In the genomic region with DNA sequence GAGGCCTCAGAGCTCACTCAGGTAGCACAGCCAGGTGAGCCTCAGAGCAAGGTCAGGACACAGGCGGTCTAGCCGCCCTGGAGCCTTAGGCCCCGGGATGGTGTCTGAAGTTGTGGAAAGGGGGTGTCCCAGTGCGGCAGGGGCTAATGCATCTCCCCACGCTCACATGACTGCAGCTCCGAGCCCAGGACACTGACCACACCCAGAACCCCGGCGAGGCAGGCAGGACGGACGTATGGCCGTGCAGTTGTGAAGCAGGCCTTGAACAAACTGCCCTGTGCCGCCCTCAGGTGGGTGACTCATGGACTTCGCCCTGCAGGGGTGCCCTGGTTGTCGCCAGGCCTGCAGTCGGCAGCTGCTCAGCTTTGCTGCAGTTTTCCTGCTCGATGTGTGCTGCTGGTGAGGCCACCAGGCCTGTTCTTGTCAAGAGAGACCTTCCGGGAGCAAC, we compare ENCODE assay signal across 1 cellular context.
TF ChIP-seq lines count a peak whose summit lies in the region.

No MANE protein-coding gene starts in this region.

TF ChIP-seq in HepG2, 621 proteins besides CTCF, POLR2A, EP300 and RAD21 (continued from another document and continues in another):
- no peak for TF ChIP-seq ZSCAN29 (CRISPR knock-in tag; conservative IDR thresholded peaks at IDR 0.05)
- peak; percentile 54 for TF ChIP-seq FOXA3 (CRISPR knock-in tag; IDR thresholded peaks at IDR 0.05)
- no peak for TF ChIP-seq NR2F2 (IDR thresholded peaks at IDR 0.05; ENCODE audit: borderline replicate concordance, low read depth)
- no peak for TF ChIP-seq IRX3 (CRISPR knock-in tag; IDR thresholded peaks at IDR 0.05; ENCODE audit: borderline replicate concordance, low read depth)
- peak; percentile 69; the same call in 1 of the 2 replicates for TF ChIP-seq ZMYM3 (CRISPR knock-in tag; IDR thresholded peaks at IDR 0.05)
- no peak for TF ChIP-seq ZNF441 (CRISPR knock-in tag; IDR thresholded peaks at IDR 0.05; ENCODE audit: borderline replicate concordance)
- TF ChIP-seq DMAP1 (CRISPR knock-in tag; IDR thresholded peaks at IDR 0.05) = peak; percentile 57; the same call in 1 of the 2 replicates
- TF ChIP-seq AGO1 (IDR thresholded peaks at IDR 0.05; ENCODE audit: low read depth, low read length, poor library complexity, severe bottlenecking) = no peak
- 0 out of 2 replicates have a peak, but pooled peaks have one; percentile 23 for TF ChIP-seq ZSCAN31 (CRISPR knock-in tag; IDR thresholded peaks at IDR 0.05; ENCODE audit: low read depth)
- peak; percentile 66 for TF ChIP-seq ZNF263 (CRISPR knock-in tag; IDR thresholded peaks at IDR 0.05)
- TF ChIP-seq ARHGAP35 (CRISPR knock-in tag; IDR thresholded peaks at IDR 0.05; ENCODE audit: borderline replicate concordance) = no peak; the same call in 1 of the 2 replicates
- no peak for TF ChIP-seq HNRNPUL1 (IDR thresholded peaks at IDR 0.05; ENCODE audit: low read depth, low read length)
- no peak for TF ChIP-seq ZNF296 (CRISPR knock-in tag; conservative IDR thresholded peaks at IDR 0.05)
- TF ChIP-seq, protein P1, sequence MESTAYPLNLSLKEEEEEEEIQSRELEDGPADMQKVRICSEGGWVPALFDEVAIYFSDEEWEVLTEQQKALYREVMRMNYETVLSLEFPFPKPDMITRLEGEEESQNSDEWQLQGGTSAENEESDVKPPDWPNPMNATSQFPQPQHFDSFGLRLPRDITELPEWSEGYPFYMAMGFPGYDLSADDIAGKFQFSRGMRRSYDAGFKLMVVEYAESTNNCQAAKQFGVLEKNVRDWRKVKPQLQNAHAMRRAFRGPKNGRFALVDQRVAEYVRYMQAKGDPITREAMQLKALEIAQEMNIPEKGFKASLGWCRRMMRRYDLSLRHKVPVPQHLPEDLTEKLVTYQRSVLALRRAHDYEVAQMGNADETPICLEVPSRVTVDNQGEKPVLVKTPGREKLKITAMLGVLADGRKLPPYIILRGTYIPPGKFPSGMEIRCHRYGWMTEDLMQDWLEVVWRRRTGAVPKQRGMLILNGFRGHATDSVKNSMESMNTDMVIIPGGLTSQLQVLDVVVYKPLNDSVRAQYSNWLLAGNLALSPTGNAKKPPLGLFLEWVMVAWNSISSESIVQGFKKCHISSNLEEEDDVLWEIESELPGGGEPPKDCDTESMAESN (CRISPR knock-in tag; conservative IDR thresholded peaks at IDR 0.05) = peak; percentile 98
- TF ChIP-seq NCOR1 (IDR thresholded peaks at IDR 0.05; ENCODE audit: borderline replicate concordance, low read length) = peak; percentile 52
- peak; percentile 66 for TF ChIP-seq TEAD3 (CRISPR knock-in tag; optimal IDR thresholded peaks at IDR 0.05; ENCODE audit: borderline replicate concordance)
- TF ChIP-seq PHF8 (CRISPR knock-in tag; IDR thresholded peaks at IDR 0.05) = peak; percentile 46; the same call in 1 of the 2 replicates
- no peak for TF ChIP-seq EZH2 (conservative IDR thresholded peaks at IDR 0.05; ENCODE audit: low read depth, low read length)
- TF ChIP-seq, protein P2, sequence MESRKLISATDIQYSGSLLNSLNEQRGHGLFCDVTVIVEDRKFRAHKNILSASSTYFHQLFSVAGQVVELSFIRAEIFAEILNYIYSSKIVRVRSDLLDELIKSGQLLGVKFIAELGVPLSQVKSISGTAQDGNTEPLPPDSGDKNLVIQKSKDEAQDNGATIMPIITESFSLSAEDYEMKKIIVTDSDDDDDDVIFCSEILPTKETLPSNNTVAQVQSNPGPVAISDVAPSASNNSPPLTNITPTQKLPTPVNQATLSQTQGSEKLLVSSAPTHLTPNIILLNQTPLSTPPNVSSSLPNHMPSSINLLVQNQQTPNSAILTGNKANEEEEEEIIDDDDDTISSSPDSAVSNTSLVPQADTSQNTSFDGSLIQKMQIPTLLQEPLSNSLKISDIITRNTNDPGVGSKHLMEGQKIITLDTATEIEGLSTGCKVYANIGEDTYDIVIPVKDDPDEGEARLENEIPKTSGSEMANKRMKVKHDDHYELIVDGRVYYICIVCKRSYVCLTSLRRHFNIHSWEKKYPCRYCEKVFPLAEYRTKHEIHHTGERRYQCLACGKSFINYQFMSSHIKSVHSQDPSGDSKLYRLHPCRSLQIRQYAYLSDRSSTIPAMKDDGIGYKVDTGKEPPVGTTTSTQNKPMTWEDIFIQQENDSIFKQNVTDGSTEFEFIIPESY (CRISPR knock-in tag; IDR thresholded peaks at IDR 0.05) = peak; percentile 74
- TF ChIP-seq HDAC1 (CRISPR knock-in tag; IDR thresholded peaks at IDR 0.05) = peak; percentile 80; the same call in 1 of the 2 replicates
- no peak for TF ChIP-seq CENPT (CRISPR knock-in tag; IDR thresholded peaks at IDR 0.05; ENCODE audit: low read depth)
- no peak for TF ChIP-seq ATF1 (CRISPR knock-in tag; IDR thresholded peaks at IDR 0.05)
- no peak for TF ChIP-seq ZNF780A (CRISPR knock-in tag; IDR thresholded peaks at IDR 0.05)
- TF ChIP-seq, protein P3, sequence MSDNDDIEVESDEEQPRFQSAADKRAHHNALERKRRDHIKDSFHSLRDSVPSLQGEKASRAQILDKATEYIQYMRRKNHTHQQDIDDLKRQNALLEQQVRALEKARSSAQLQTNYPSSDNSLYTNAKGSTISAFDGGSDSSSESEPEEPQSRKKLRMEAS (IDR thresholded peaks at IDR 0.05) = peak; percentile 87
- TF ChIP-seq, protein P4, sequence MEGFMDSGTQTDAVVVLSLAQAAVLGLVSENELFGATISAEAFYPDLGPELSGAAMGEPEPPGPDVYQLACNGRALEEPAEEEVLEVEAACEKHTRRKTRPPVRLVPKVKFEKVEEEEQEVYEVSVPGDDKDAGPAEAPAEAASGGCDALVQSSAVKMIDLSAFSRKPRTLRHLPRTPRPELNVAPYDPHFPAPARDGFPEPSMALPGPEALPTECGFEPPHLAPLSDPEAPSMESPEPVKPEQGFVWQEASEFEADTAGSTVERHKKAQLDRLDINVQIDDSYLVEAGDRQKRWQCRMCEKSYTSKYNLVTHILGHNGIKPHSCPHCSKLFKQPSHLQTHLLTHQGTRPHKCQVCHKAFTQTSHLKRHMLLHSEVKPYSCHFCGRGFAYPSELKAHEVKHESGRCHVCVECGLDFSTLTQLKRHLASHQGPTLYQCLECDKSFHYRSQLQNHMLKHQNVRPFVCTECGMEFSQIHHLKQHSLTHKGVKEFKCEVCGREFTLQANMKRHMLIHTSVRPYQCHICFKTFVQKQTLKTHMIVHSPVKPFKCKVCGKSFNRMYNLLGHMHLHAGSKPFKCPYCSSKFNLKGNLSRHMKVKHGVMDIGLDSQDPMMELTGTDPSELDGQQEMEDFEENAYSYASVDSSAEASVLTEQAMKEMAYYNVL (CRISPR knock-in tag; IDR thresholded peaks at IDR 0.05; ENCODE audit: borderline replicate concordance) = peak; percentile 49; the same call in 1 of the 2 replicates
- no peak for TF ChIP-seq RFX3 (CRISPR knock-in tag; IDR thresholded peaks at IDR 0.05)
- TF ChIP-seq ZNF674 (CRISPR knock-in tag; IDR thresholded peaks at IDR 0.05; ENCODE audit: low read depth) = no peak
- no peak for TF ChIP-seq NAIF1 (CRISPR knock-in tag; IDR thresholded peaks at IDR 0.05; ENCODE audit: borderline replicate concordance)
- TF ChIP-seq SMAD9 (CRISPR knock-in tag; IDR thresholded peaks at IDR 0.05) = no peak
- TF ChIP-seq BORCS8-MEF2B (CRISPR knock-in tag; IDR thresholded peaks at IDR 0.05) = peak; percentile 68; the same call in 1 of the 2 replicates
- TF ChIP-seq BRCA1 (CRISPR knock-in tag; IDR thresholded peaks at IDR 0.05) = peak; percentile 56; the same call in 1 of the 2 replicates
- TF ChIP-seq ZNF557 (CRISPR knock-in tag; IDR thresholded peaks at IDR 0.05) = no peak
- peak; percentile 90 for TF ChIP-seq SAP130 (CRISPR knock-in tag; IDR thresholded peaks at IDR 0.05; ENCODE audit: low read depth)
- TF ChIP-seq MBNL3 (CRISPR knock-in tag; conservative IDR thresholded peaks at IDR 0.05) = no peak
- TF ChIP-seq, protein P5, sequence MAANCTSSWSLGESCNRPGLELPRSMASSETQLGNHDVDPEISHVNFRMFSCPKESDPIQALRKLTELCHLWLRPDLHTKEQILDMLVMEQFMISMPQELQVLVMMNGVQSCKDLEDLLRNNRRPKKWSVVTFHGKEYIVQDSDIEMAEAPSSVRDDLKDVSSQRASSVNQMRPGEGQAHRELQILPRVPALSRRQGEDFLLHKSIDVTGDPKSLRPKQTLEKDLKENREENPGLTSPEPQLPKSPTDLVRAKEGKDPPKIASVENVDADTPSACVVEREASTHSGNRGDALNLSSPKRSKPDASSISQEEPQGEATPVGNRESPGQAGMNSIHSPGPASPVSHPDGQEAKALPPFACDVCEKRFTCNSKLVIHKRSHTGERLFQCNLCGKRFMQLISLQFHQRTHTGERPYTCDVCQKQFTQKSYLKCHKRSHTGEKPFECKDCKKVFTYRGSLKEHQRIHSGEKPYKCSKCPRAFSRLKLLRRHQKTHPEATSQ (CRISPR knock-in tag; IDR thresholded peaks at IDR 0.05; ENCODE audit: borderline replicate concordance) = 0 out of 2 replicates have a peak, but pooled peaks have one; percentile 53
- no peak for TF ChIP-seq EEA1 (CRISPR knock-in tag; IDR thresholded peaks at IDR 0.05; ENCODE audit: borderline replicate concordance)
- no peak for TF ChIP-seq ZMAT3 (CRISPR knock-in tag; conservative IDR thresholded peaks at IDR 0.05)
- no peak for TF ChIP-seq KDM5A (IDR thresholded peaks at IDR 0.05; ENCODE audit: borderline replicate concordance, low read length)
- peak; percentile 78; the same call in 1 of the 2 replicates for TF ChIP-seq ZFP90 (CRISPR knock-in tag; IDR thresholded peaks at IDR 0.05; ENCODE audit: borderline replicate concordance)
- TF ChIP-seq, protein P6, sequence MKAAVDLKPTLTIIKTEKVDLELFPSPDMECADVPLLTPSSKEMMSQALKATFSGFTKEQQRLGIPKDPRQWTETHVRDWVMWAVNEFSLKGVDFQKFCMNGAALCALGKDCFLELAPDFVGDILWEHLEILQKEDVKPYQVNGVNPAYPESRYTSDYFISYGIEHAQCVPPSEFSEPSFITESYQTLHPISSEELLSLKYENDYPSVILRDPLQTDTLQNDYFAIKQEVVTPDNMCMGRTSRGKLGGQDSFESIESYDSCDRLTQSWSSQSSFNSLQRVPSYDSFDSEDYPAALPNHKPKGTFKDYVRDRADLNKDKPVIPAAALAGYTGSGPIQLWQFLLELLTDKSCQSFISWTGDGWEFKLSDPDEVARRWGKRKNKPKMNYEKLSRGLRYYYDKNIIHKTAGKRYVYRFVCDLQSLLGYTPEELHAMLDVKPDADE (CRISPR knock-in tag; IDR thresholded peaks at IDR 0.05) = no peak
- TF ChIP-seq, protein P7, sequence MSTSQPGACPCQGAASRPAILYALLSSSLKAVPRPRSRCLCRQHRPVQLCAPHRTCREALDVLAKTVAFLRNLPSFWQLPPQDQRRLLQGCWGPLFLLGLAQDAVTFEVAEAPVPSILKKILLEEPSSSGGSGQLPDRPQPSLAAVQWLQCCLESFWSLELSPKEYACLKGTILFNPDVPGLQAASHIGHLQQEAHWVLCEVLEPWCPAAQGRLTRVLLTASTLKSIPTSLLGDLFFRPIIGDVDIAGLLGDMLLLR (CRISPR knock-in tag; IDR thresholded peaks at IDR 0.05) = no peak
- no peak for TF ChIP-seq NR3C1 (CRISPR knock-in tag; IDR thresholded peaks at IDR 0.05)
- TF ChIP-seq, protein P8, sequence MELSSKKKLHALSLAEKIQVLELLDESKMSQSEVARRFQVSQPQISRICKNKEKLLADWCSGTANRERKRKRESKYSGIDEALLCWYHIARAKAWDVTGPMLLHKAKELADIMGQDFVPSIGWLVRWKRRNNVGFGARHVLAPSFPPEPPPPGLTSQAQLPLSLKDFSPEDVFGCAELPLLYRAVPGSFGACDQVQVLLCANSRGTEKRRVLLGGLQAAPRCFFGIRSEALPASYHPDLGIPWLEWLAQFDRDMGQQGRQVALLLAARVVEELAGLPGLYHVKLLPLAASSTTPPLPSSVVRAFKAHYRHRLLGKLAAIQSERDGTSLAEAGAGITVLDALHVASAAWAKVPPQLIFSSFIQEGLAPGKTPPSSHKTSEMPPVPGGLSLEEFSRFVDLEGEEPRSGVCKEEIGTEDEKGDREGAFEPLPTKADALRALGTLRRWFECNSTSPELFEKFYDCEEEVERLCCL (CRISPR knock-in tag; IDR thresholded peaks at IDR 0.05; ENCODE audit: borderline replicate concordance) = no peak
- TF ChIP-seq MED8 (CRISPR knock-in tag; IDR thresholded peaks at IDR 0.05; ENCODE audit: insufficient replicate concordance) = no peak
- TF ChIP-seq IKZF1 (IDR thresholded peaks at IDR 0.05) = no peak
- TF ChIP-seq ZNF256 (CRISPR knock-in tag; conservative IDR thresholded peaks at IDR 0.05) = no peak
- no peak for TF ChIP-seq ZNF138 (CRISPR knock-in tag; IDR thresholded peaks at IDR 0.05; ENCODE audit: low read depth)
- TF ChIP-seq JUNB (CRISPR knock-in tag; IDR thresholded peaks at IDR 0.05; ENCODE audit: borderline replicate concordance) = peak; percentile 66; the same call in 1 of the 2 replicates
- TF ChIP-seq PRMT3 (CRISPR knock-in tag; IDR thresholded peaks at IDR 0.05; ENCODE audit: borderline replicate concordance, low read depth) = no peak
- TF ChIP-seq, protein P9, sequence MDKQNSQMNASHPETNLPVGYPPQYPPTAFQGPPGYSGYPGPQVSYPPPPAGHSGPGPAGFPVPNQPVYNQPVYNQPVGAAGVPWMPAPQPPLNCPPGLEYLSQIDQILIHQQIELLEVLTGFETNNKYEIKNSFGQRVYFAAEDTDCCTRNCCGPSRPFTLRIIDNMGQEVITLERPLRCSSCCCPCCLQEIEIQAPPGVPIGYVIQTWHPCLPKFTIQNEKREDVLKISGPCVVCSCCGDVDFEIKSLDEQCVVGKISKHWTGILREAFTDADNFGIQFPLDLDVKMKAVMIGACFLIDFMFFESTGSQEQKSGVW (CRISPR knock-in tag; IDR thresholded peaks at IDR 0.05; ENCODE audit: borderline replicate concordance) = no peak
- 0 out of 2 replicates have a peak, but pooled peaks have one; percentile 62 for TF ChIP-seq CBFB (CRISPR knock-in tag; IDR thresholded peaks at IDR 0.05)
- no peak for TF ChIP-seq WIZ (CRISPR knock-in tag; IDR thresholded peaks at IDR 0.05)
- no peak for TF ChIP-seq ARNT (IDR thresholded peaks at IDR 0.05)
- TF ChIP-seq ZNF3 (CRISPR knock-in tag; IDR thresholded peaks at IDR 0.05) = no peak
- TF ChIP-seq, protein P10, sequence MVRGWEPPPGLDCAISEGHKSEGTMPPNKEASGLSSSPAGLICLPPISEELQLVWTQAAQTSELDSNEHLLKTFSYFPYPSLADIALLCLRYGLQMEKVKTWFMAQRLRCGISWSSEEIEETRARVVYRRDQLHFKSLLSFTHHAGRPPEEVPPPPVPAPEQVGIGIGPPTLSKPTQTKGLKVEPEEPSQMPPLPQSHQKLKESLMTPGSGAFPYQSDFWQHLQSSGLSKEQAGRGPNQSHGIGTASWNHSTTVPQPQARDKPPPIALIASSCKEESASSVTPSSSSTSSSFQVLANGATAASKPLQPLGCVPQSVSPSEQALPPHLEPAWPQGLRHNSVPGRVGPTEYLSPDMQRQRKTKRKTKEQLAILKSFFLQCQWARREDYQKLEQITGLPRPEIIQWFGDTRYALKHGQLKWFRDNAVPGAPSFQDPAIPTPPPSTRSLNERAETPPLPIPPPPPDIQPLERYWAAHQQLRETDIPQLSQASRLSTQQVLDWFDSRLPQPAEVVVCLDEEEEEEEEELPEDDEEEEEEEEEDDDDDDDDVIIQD (CRISPR knock-in tag; IDR thresholded peaks at IDR 0.05; ENCODE audit: low read depth) = peak; percentile 38; the same call in 1 of the 2 replicates
- no peak for TF ChIP-seq PCBP2 (optimal IDR thresholded peaks at IDR 0.05; ENCODE audit: low read depth, low read length, poor library complexity, severe bottlenecking)
- no peak for TF ChIP-seq ZSCAN12 (CRISPR knock-in tag; IDR thresholded peaks at IDR 0.05)
- TF ChIP-seq SRSF4 (IDR thresholded peaks at IDR 0.05; ENCODE audit: low read depth, low read length, poor library complexity, severe bottlenecking) = no peak
